In genomic region chr22:43241138-43241597, GRCh38 we compare ENCODE assay signal across 1 cellular context.
TF ChIP-seq lines count a peak whose summit lies in the region.

No MANE protein-coding gene starts in this region.

TF ChIP-seq in HepG2, 621 proteins besides CTCF, POLR2A, EP300 and RAD21 (continued from another document and continues in another):
- TF ChIP-seq, protein P1, sequence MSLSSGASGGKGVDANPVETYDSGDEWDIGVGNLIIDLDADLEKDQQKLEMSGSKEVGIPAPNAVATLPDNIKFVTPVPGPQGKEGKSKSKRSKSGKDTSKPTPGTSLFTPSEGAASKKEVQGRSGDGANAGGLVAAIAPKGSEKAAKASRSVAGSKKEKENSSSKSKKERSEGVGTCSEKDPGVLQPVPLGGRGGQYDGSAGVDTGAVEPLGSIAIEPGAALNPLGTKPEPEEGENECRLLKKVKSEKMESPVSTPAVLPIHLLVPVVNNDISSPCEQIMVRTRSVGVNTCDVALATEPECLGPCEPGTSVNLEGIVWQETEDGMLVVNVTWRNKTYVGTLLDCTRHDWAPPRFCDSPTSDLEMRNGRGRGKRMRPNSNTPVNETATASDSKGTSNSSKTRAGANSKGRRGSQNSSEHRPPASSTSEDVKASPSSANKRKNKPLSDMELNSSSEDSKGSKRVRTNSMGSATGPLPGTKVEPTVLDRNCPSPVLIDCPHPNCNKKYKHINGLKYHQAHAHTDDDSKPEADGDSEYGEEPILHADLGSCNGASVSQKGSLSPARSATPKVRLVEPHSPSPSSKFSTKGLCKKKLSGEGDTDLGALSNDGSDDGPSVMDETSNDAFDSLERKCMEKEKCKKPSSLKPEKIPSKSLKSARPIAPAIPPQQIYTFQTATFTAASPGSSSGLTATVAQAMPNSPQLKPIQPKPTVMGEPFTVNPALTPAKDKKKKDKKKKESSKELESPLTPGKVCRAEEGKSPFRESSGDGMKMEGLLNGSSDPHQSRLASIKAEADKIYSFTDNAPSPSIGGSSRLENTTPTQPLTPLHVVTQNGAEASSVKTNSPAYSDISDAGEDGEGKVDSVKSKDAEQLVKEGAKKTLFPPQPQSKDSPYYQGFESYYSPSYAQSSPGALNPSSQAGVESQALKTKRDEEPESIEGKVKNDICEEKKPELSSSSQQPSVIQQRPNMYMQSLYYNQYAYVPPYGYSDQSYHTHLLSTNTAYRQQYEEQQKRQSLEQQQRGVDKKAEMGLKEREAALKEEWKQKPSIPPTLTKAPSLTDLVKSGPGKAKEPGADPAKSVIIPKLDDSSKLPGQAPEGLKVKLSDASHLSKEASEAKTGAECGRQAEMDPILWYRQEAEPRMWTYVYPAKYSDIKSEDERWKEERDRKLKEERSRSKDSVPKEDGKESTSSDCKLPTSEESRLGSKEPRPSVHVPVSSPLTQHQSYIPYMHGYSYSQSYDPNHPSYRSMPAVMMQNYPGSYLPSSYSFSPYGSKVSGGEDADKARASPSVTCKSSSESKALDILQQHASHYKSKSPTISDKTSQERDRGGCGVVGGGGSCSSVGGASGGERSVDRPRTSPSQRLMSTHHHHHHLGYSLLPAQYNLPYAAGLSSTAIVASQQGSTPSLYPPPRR (CRISPR knock-in tag; IDR thresholded peaks at IDR 0.05; ENCODE audit: borderline replicate concordance): no peak
- TF ChIP-seq MIER3 (CRISPR knock-in tag; IDR thresholded peaks at IDR 0.05; ENCODE audit: borderline replicate concordance) (no peak), ZBTB49 (CRISPR knock-in tag; IDR thresholded peaks at IDR 0.05; ENCODE audit: borderline replicate concordance) (no peak), DPF2 (CRISPR knock-in tag; IDR thresholded peaks at IDR 0.05; ENCODE audit: borderline replicate concordance, low read depth) (no peak), TARDBP (CRISPR knock-in tag; IDR thresholded peaks at IDR 0.05) (no peak; the same call in 1 of the 2 replicates), ARID5B (CRISPR knock-in tag; IDR thresholded peaks at IDR 0.05) (peak; percentile 42; the same call in 1 of the 2 replicates), KDM1A (CRISPR knock-in tag; IDR thresholded peaks at IDR 0.05) (0 out of 2 replicates have a peak, but pooled peaks have one; percentile 35), FOSL2 (CRISPR knock-in tag; IDR thresholded peaks at IDR 0.05) (peak; percentile 38; the same call in 1 of the 2 replicates), PAWR (CRISPR knock-in tag; IDR thresholded peaks at IDR 0.05; ENCODE audit: borderline replicate concordance) (no peak), GABPB1 (CRISPR knock-in tag; IDR thresholded peaks at IDR 0.05) (peak; percentile 66), REXO4 (CRISPR knock-in tag; IDR thresholded peaks at IDR 0.05; ENCODE audit: borderline replicate concordance) (0 out of 2 replicates have a peak, but pooled peaks have one; percentile 68), YEATS4 (CRISPR knock-in tag; IDR thresholded peaks at IDR 0.05; ENCODE audit: borderline replicate concordance) (peak; percentile 29; the same call in 1 of the 2 replicates), KLF6 (CRISPR knock-in tag; IDR thresholded peaks at IDR 0.05) (peak; percentile 81; the same call in 1 of the 2 replicates), HNF4A (CRISPR knock-in tag; IDR thresholded peaks at IDR 0.05) (peak; percentile 56; the same call in 1 of the 2 replicates), ZNF331 (CRISPR knock-in tag; IDR thresholded peaks at IDR 0.05) (peak; percentile 53; the same call in 1 of the 2 replicates), KAT8 (CRISPR knock-in tag; IDR thresholded peaks at IDR 0.05) (peak; percentile 65), ZFP36L1 (CRISPR knock-in tag; IDR thresholded peaks at IDR 0.05) (0 out of 2 replicates have a peak, but pooled peaks have one; percentile 49), HMG20A (CRISPR knock-in tag; IDR thresholded peaks at IDR 0.05; ENCODE audit: borderline replicate concordance) (no peak; the same call in 1 of the 2 replicates), MYPOP (CRISPR knock-in tag; IDR thresholded peaks at IDR 0.05) (no peak), NR2F1 (CRISPR knock-in tag; IDR thresholded peaks at IDR 0.05) (0 out of 4 replicates have a peak, but pooled peaks of 1 of the 2 experiments have one; percentile 37), ZNF749 (CRISPR knock-in tag; IDR thresholded peaks at IDR 0.05; ENCODE audit: borderline replicate concordance) (0 out of 2 replicates have a peak, but pooled peaks have one; percentile 37), MAX (IDR thresholded peaks at IDR 0.05) (peak; percentile 97), HNRNPK (IDR thresholded peaks at IDR 0.05; ENCODE audit: low read depth, low read length, poor library complexity, severe bottlenecking) (no peak), FOXP4 (CRISPR knock-in tag; IDR thresholded peaks at IDR 0.05) (0 out of 2 replicates have a peak, but pooled peaks have one; percentile 33), ZNF788 (CRISPR knock-in tag; IDR thresholded peaks at IDR 0.05; ENCODE audit: borderline replicate concordance) (peak; percentile 53; the same call in 1 of the 2 replicates), ZSCAN22 (CRISPR knock-in tag; IDR thresholded peaks at IDR 0.05) (no peak), RFXANK (CRISPR knock-in tag; IDR thresholded peaks at IDR 0.05) (no peak), ZNF558 (CRISPR knock-in tag; IDR thresholded peaks at IDR 0.05; ENCODE audit: borderline replicate concordance) (no peak; the same call in 1 of the 2 replicates), ZIK1 (CRISPR knock-in tag; IDR thresholded peaks at IDR 0.05; ENCODE audit: borderline replicate concordance, low read depth) (peak; percentile 32; the same call in 1 of the 2 replicates), ISL2 (CRISPR knock-in tag; IDR thresholded peaks at IDR 0.05) (no peak), BRD4 (CRISPR knock-in tag; IDR thresholded peaks at IDR 0.05) (peak; percentile 39; the same call in 1 of the 2 replicates), IKZF1 (IDR thresholded peaks at IDR 0.05) (no peak), NAIF1 (CRISPR knock-in tag; IDR thresholded peaks at IDR 0.05; ENCODE audit: borderline replicate concordance) (no peak), ZNF550 (CRISPR knock-in tag; IDR thresholded peaks at IDR 0.05; ENCODE audit: borderline replicate concordance) (no peak)
- TF ChIP-seq, protein P2, sequence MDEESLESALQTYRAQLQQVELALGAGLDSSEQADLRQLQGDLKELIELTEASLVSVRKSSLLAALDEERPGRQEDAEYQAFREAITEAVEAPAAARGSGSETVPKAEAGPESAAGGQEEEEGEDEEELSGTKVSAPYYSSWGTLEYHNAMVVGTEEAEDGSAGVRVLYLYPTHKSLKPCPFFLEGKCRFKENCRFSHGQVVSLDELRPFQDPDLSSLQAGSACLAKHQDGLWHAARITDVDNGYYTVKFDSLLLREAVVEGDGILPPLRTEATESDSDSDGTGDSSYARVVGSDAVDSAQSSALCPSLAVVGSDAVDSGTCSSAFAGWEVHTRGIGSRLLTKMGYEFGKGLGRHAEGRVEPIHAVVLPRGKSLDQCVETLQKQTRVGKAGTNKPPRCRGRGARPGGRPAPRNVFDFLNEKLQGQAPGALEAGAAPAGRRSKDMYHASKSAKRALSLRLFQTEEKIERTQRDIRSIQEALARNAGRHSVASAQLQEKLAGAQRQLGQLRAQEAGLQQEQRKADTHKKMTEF (CRISPR knock-in tag; IDR thresholded peaks at IDR 0.05): peak; percentile 62
- TF ChIP-seq, protein P3, sequence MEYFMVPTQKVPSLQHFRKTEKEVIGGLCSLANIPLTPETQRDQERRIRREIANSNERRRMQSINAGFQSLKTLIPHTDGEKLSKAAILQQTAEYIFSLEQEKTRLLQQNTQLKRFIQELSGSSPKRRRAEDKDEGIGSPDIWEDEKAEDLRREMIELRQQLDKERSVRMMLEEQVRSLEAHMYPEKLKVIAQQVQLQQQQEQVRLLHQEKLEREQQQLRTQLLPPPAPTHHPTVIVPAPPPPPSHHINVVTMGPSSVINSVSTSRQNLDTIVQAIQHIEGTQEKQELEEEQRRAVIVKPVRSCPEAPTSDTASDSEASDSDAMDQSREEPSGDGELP (IDR thresholded peaks at IDR 0.05; ENCODE audit: borderline replicate concordance, low read depth): peak; percentile 32; the same call in 1 of the 2 replicates
- TF ChIP-seq, protein P4, sequence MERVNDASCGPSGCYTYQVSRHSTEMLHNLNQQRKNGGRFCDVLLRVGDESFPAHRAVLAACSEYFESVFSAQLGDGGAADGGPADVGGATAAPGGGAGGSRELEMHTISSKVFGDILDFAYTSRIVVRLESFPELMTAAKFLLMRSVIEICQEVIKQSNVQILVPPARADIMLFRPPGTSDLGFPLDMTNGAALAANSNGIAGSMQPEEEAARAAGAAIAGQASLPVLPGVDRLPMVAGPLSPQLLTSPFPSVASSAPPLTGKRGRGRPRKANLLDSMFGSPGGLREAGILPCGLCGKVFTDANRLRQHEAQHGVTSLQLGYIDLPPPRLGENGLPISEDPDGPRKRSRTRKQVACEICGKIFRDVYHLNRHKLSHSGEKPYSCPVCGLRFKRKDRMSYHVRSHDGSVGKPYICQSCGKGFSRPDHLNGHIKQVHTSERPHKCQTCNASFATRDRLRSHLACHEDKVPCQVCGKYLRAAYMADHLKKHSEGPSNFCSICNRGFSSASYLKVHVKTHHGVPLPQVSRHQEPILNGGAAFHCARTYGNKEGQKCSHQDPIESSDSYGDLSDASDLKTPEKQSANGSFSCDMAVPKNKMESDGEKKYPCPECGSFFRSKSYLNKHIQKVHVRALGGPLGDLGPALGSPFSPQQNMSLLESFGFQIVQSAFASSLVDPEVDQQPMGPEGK (CRISPR knock-in tag; IDR thresholded peaks at IDR 0.05): peak; percentile 67; the same call in 1 of the 2 replicates
